ENCODE assay signal across 1 cellular context in genomic region chr10:86971146-86971991, GRCh38.
A peak's percentile ranks its signal among the peaks of the same experiment; 100 is the strongest.
TF ChIP-seq lines count a peak whose summit lies in the region.

No MANE protein-coding gene starts in this region.

TF ChIP-seq in HEK293, 187 proteins besides CTCF, POLR2A, EP300 and RAD21 (continued from another document):
- no peak for TF ChIP-seq ZNF571 (tag by site-specific recombination; IDR thresholded peaks at IDR 0.05)
- TF ChIP-seq ZNF600 (tag by site-specific recombination; IDR thresholded peaks at IDR 0.05): no peak
- no peak for TF ChIP-seq ZNF274 (IDR thresholded peaks at IDR 0.05; ENCODE audit: low read length)
- TF ChIP-seq ZNF274 (tag by site-specific recombination; IDR thresholded peaks at IDR 0.05; ENCODE audit: borderline replicate concordance): no peak
- no peak for TF ChIP-seq ZNF449 (tag by site-specific recombination; IDR thresholded peaks at IDR 0.05)
- TF ChIP-seq ZNF112 (tag by site-specific recombination; IDR thresholded peaks at IDR 0.05): no peak
- no peak for TF ChIP-seq ZNF777 (tag by site-specific recombination; IDR thresholded peaks at IDR 0.05; ENCODE audit: borderline replicate concordance)
- no peak for TF ChIP-seq ZNF266 (tag by site-specific recombination; IDR thresholded peaks at IDR 0.05; ENCODE audit: low read depth)
- TF ChIP-seq ZNF521 (tag by site-specific recombination; IDR thresholded peaks at IDR 0.05): no peak
- TF ChIP-seq ZNF658 (tag by site-specific recombination; IDR thresholded peaks at IDR 0.05): no peak
- peak; percentile 42; the same call in 1 of the 2 replicates for TF ChIP-seq KLF9 (tag by site-specific recombination; IDR thresholded peaks at IDR 0.05; ENCODE audit: low read depth)
- no peak for TF ChIP-seq ZSCAN23 (tag by site-specific recombination; IDR thresholded peaks at IDR 0.05)
- TF ChIP-seq ZNF280C (tag by site-specific recombination; IDR thresholded peaks at IDR 0.05): no peak
- peak; percentile 12; the same call in 1 of the 2 replicates for TF ChIP-seq KLF8 (tag by site-specific recombination; IDR thresholded peaks at IDR 0.05)
- TF ChIP-seq, protein P1, sequence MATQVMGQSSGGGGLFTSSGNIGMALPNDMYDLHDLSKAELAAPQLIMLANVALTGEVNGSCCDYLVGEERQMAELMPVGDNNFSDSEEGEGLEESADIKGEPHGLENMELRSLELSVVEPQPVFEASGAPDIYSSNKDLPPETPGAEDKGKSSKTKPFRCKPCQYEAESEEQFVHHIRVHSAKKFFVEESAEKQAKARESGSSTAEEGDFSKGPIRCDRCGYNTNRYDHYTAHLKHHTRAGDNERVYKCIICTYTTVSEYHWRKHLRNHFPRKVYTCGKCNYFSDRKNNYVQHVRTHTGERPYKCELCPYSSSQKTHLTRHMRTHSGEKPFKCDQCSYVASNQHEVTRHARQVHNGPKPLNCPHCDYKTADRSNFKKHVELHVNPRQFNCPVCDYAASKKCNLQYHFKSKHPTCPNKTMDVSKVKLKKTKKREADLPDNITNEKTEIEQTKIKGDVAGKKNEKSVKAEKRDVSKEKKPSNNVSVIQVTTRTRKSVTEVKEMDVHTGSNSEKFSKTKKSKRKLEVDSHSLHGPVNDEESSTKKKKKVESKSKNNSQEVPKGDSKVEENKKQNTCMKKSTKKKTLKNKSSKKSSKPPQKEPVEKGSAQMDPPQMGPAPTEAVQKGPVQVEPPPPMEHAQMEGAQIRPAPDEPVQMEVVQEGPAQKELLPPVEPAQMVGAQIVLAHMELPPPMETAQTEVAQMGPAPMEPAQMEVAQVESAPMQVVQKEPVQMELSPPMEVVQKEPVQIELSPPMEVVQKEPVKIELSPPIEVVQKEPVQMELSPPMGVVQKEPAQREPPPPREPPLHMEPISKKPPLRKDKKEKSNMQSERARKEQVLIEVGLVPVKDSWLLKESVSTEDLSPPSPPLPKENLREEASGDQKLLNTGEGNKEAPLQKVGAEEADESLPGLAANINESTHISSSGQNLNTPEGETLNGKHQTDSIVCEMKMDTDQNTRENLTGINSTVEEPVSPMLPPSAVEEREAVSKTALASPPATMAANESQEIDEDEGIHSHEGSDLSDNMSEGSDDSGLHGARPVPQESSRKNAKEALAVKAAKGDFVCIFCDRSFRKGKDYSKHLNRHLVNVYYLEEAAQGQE (tag by site-specific recombination; IDR thresholded peaks at IDR 0.05): no peak
- no peak for TF ChIP-seq ZNF701 (tag by site-specific recombination; IDR thresholded peaks at IDR 0.05)
TF ChIP-seq in HEK293: peak in this region for 4.
